14 cellular contexts compared by ENCODE assay signal in genomic region chr21:15084668-15085067, GRCh38. TPM values are rescaled to one million over a fixed set of nuclear protein-coding genes. Genes with fewer than 3 reads are reported as not detected.
A peak's percentile ranks its signal among the peaks of the same experiment; 100 is the strongest.
DNase-seq lines count a peak whose midpoint lies in the region; ATAC-seq and TF ChIP-seq lines count a peak whose summit lies in the region.
"Had no signal": no experiment of that assay in that cellular context is flagged by ENCODE, and none has a peak within 500 bp of the region (broad histone marks: within the 10 kb centered on the region; RNA-seq: fewer than 3 reads in every experiment).

No MANE protein-coding gene starts in this region.

- H3K27ac ChIP-seq in body of pancreas (no peak overlapping the region), uterus (no peak overlapping the region)
- H3K27ac ChIP-seq: KMS-11 had no signal

- TF ChIP-seq CTCF in BE2C (IDR thresholded peaks at IDR 0.05; ENCODE audit: low read depth, low read length) (no peak), body of pancreas (IDR thresholded peaks at IDR 0.05) (no peak), uterus (IDR thresholded peaks at IDR 0.05) (no peak)

- ATAC-seq in body of pancreas (peak; percentile 52), GM21447 (IDR thresholded peaks at IDR 0.05; ENCODE audit: unreplicated experiment) (no peak)
- ATAC-seq: CD8-positive, alpha-beta T cell had no signal

- DNase-seq in BE2C, result peak; percentile 82
- peak; percentile 58 for DNase-seq in NCI-H2029 (lab: John Stamatoyannopoulos, UW)
- peak; percentile 19 to 59 (median 32) for DNase-seq in body of pancreas
- peak; percentile 13 for DNase-seq in medulla oblongata (ENCODE audit: extremely low spot score)
- no peak for DNase-seq in uterus
- DNase-seq in NCI-H1417 treated with DMSO at 0.1 percent for 48 hours (lab: John Stamatoyannopoulos, UW), result no peak
- DNase-seq: CD8-positive, alpha-beta T cell; H7; MG63; NCI-H1930; NCI-H69; SIG-M5 had no signal

- H3K9me3 ChIP-seq in BE2C (no peaks in the 10 kb centered on the region), body of pancreas (no peaks in the 10 kb centered on the region), uterus (no peaks in the 10 kb centered on the region)
- H3K9me3 ChIP-seq: MG63 had no signal

- H3K4me3 ChIP-seq in BE2C (ENCODE audit: low read depth, low read length) (no peak overlapping the region), body of pancreas (no peak overlapping the region), uterus (no peak overlapping the region)
- H3K4me3 ChIP-seq: MG63 had no signal

- H3K4me1 ChIP-seq in BE2C (peaks cover 46% of the 10 kb centered on the region), body of pancreas (peaks cover 13% of the 10 kb centered on the region), uterus (no peaks in the 10 kb centered on the region)

- H3K36me3 ChIP-seq in BE2C (no peaks in the 10 kb centered on the region), body of pancreas (replicated peaks in 1 of 2; ENCODE audit: insufficient read depth in 1 of 2, low read depth in 2 of 2) (no peaks in the 10 kb centered on the region), uterus (no peaks in the 10 kb centered on the region)
- H3K36me3 ChIP-seq: MG63 had no signal

- intact Hi-C loops in body of pancreas (cut with DNase I) (no loop called here), uterus (cut with DNase I; ENCODE audit: low total_unique reads) (no loop called here)

- TF ChIP-seq POLR2A in body of pancreas (IDR thresholded peaks at IDR 0.05) (no peak), uterus (IDR thresholded peaks at IDR 0.05) (no peak)

- H3K27me3 ChIP-seq in BE2C (no peaks in the 10 kb centered on the region), body of pancreas (no peaks in the 10 kb centered on the region), uterus (no peaks in the 10 kb centered on the region)
- H3K27me3 ChIP-seq: MG63 had no signal

RNA-seq across cellular contexts. Expression of gene NRIP1, which starts 19.9 kb away (rescaled TPM):
- polyA plus RNA-seq in BE2C (2012; ENCODE audit: insufficient read depth, insufficient read length, low read depth), result 11.1 TPM
- total RNA-seq in body of pancreas (10 to 100 TPM; 18.5 to 27.8 TPM), uterus (10 to 100 TPM; 16.1 to 81.9 (median 36.4) TPM)

Comparison
In these comparisons a context has a peak if more than half of its experiments do, and no peak if none do; other contexts are left out.
1. DNase-seq: peak in BE2C (single experiment), NCI-H2029 (single experiment), body of pancreas (4 of 4) and medulla oblongata (single experiment); none in uterus (0 of 2) and NCI-H1417 treated with DMSO at 0.1 percent for 48 hours (single experiment).